15 cellular contexts compared by ENCODE assay signal in the genomic region with DNA sequence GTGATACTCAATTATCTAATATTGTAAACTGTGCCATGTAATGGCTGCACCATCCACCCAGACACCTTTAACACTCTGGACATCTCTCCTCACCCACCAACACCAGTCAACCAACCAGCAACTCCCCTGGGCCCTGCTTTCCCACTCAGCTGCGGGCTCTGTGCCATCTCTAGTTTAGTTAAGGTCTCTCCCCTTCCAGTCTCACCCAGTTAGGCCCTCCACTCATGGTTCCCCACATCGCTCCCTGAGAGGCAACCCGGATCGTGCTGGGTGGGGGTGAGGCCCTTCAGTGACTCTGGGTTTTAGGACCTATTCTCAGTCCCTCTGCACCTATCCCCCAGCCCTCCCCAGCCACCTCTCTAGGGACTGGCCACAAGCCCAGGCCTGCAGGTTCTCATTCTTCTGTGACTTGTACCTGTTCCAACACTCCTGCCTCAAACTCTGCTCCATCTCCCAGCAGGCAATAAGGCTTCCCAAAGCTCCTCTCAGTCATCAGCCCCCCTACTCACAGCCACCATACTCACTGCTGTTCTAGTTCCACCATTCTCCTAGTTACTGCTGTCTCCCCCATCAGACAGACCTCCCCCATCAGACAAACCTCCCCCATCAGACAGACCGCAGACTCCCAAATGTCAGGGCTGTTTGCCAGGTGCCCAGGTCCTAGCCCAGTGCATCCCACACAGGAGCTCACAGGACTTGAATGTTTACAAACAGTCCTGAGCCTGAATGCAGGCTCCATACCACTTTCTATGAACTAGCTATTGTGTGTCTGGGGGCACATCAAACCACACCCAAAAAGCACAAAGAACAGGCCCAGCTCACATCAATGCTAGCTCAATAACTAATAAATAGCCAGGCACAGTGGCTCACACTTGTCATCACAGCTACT. TPM values are rescaled to one million over a fixed set of nuclear protein-coding genes. Genes with fewer than 3 reads are reported as not detected.
DNase-seq lines count a peak whose midpoint lies in the region; ATAC-seq and TF ChIP-seq lines count a peak whose summit lies in the region.
"Had no signal": no experiment of that assay in that cellular context is flagged by ENCODE, and none has a peak within 500 bp of the region (broad histone marks: within the 10 kb centered on the region; RNA-seq: fewer than 3 reads in every experiment).

No MANE protein-coding gene starts in this region.

- H3K36me3 ChIP-seq in subcutaneous abdominal adipose tissue (ENCODE audit: control insufficient read depth in 5 of 5, insufficient read depth in 5 of 5, low read length in 5 of 5) (peaks cover 0 to 31% (median 15%) of the 10 kb centered on the region in 5 donors), WERI-Rb-1 (no peaks in the 10 kb centered on the region), tibial nerve (peaks cover 0 to 45% (median 0%) of the 10 kb centered on the region in 3 donors)

- WGBS in tibial nerve, 2 donors: 91% methylated on average over 5 of the region's 5 CpGs

- intact Hi-C loops in dorsolateral prefrontal cortex (cut with DNase I): no loop called here

- TF ChIP-seq EP300 in tibial nerve (IDR thresholded peaks at IDR 0.05): no peak

- TF ChIP-seq CTCF in dorsolateral prefrontal cortex (IDR thresholded peaks at IDR 0.05 in 54 of 56, conservative IDR thresholded peaks at IDR 0.05 in 2 of 56; ENCODE audit: low read depth in 1 of 56, partially characterized antibody in 56 of 56) (no peak), WERI-Rb-1 (IDR thresholded peaks at IDR 0.05; ENCODE audit: low read depth, low read length) (no peak), tibial nerve (IDR thresholded peaks at IDR 0.05) (no peak)

- no peaks in the 10 kb centered on the region for H3K27me3 ChIP-seq in dorsolateral prefrontal cortex
- H3K27me3 ChIP-seq in subcutaneous abdominal adipose tissue (ENCODE audit: control insufficient read depth in 5 of 5, insufficient read depth in 4 of 5, low read length in 5 of 5): no peaks in the 10 kb centered on the region
- H3K27me3 ChIP-seq in WERI-Rb-1 (ENCODE audit: insufficient read depth, low read depth, severe bottlenecking): no peaks in the 10 kb centered on the region
- H3K27me3 ChIP-seq in tibial nerve: no peaks in the 10 kb centered on the region

- peaks cover 3 to 64% (median 56%) of the 10 kb centered on the region in 5 donors for H3K4me1 ChIP-seq in subcutaneous abdominal adipose tissue (ENCODE audit: control insufficient read depth in 5 of 5, insufficient read depth in 5 of 5, low read length in 5 of 5)
- H3K4me1 ChIP-seq in tibial nerve: peaks cover 0 to 50% (median 28%) of the 10 kb centered on the region in 4 donors

- no peaks in the 10 kb centered on the region for H3K9me3 Mint-ChIP-seq in activated T-cell treated with anti-CD3 and anti-CD28 coated beads, Interleukin-2, amount 50 U/mL, for 24 hours
- H3K9me3 Mint-ChIP-seq in activated T-cell treated with anti-CD3 and anti-CD28 coated beads, Interleukin-2, amount 50 U/mL, for 4 hours: no peaks in the 10 kb centered on the region

- H3K27ac ChIP-seq in dorsolateral prefrontal cortex (peak overlapping the region in 40 of 59 donors; percentile 7 to 100 (median 97)), subcutaneous abdominal adipose tissue (ENCODE audit: low read depth, low read length) (peak overlapping the region; percentile 11), WERI-Rb-1 (no peak overlapping the region), tibial nerve (peak overlapping the region in 2 of 4 donors; percentile 96 to 97)

- peak overlapping the region; percentile 14 for H3K27ac Mint-ChIP-seq in activated T-cell treated with anti-CD3 and anti-CD28 coated beads, Interleukin-2, amount 50 U/mL, for 24 hours

- H3K9me3 ChIP-seq in subcutaneous abdominal adipose tissue (ENCODE audit: control insufficient read depth in 5 of 5, low read length in 5 of 5): no peaks in the 10 kb centered on the region
- H3K9me3 ChIP-seq in WERI-Rb-1 (ENCODE audit: severe bottlenecking): no peaks in the 10 kb centered on the region
- no peaks in the 10 kb centered on the region for H3K9me3 ChIP-seq in tibial nerve

- H3K4me1 Mint-ChIP-seq in activated T-cell treated with anti-CD3 and anti-CD28 coated beads, Interleukin-2, amount 50 U/mL, for 24 hours (ENCODE audit: low read depth): peaks cover 50% of the 10 kb centered on the region
- H3K4me1 Mint-ChIP-seq in activated T-cell treated with anti-CD3 and anti-CD28 coated beads, Interleukin-2, amount 50 U/mL, for 4 hours (ENCODE audit: low read depth): peaks cover 38% of the 10 kb centered on the region

- H3K4me3 Mint-ChIP-seq in activated T-cell treated with anti-CD3 and anti-CD28 coated beads, Interleukin-2, amount 50 U/mL, for 24 hours: no peak overlapping the region
- no peak overlapping the region for H3K4me3 Mint-ChIP-seq in activated T-cell treated with anti-CD3 and anti-CD28 coated beads, Interleukin-2, amount 50 U/mL, for 4 hours

- H3K9ac ChIP-seq in subcutaneous abdominal adipose tissue (ENCODE audit: low read length in 5 of 5): no peak overlapping the region

- no peak for DNase-seq in activated T-cell treated with anti-CD3 and anti-CD28 coated beads, Interleukin-2, amount 50 U/mL, for 24 hours
- no peak for DNase-seq in activated T-cell treated with anti-CD3 and anti-CD28 coated beads, Interleukin-2, amount 50 U/mL, for 4 hours
- DNase-seq in NCI-H1092 (lab: John Stamatoyannopoulos, UW): peak; percentile 51
- DNase-seq in dorsolateral prefrontal cortex: no peak
- DNase-seq in WERI-Rb-1: no peak
- no peak for DNase-seq in DMS53 (lab: John Stamatoyannopoulos, UW)
- no peak for DNase-seq in tibial nerve (ENCODE audit: low spot score in 2 of 2)
- DNase-seq: aorta, foreskin melanocyte, midbrain, NCI-H1417 treated with DMSO at 0.1 percent for 48 hours, NCI-H82 had no signal

- H3K4me3 ChIP-seq in dorsolateral prefrontal cortex (no peak overlapping the region), subcutaneous abdominal adipose tissue (ENCODE audit: low read depth in 1 of 5, low read length in 5 of 5) (no peak overlapping the region), WERI-Rb-1 (ENCODE audit: low read depth, low read length) (no peak overlapping the region), tibial nerve (no peak overlapping the region)

- peaks cover under 1% of the 10 kb centered on the region for H3K36me3 Mint-ChIP-seq in activated T-cell treated with anti-CD3 and anti-CD28 coated beads, Interleukin-2, amount 50 U/mL, for 24 hours (ENCODE audit: low read depth)
- no peaks in the 10 kb centered on the region for H3K36me3 Mint-ChIP-seq in activated T-cell treated with anti-CD3 and anti-CD28 coated beads, Interleukin-2, amount 50 U/mL, for 4 hours (ENCODE audit: insufficient read depth)

- no peak for TF ChIP-seq POLR2A in tibial nerve (IDR thresholded peaks at IDR 0.05)

- no peak for ATAC-seq in activated T-cell treated with anti-CD3 and anti-CD28 coated beads, Interleukin-2, amount 50 U/mL, for 4 hours
- ATAC-seq: Right ventricle myocardium inferior had no signal

- no peaks in the 10 kb centered on the region for H3K27me3 Mint-ChIP-seq in activated T-cell treated with anti-CD3 and anti-CD28 coated beads, Interleukin-2, amount 50 U/mL, for 24 hours
- H3K27me3 Mint-ChIP-seq in activated T-cell treated with anti-CD3 and anti-CD28 coated beads, Interleukin-2, amount 50 U/mL, for 4 hours (ENCODE audit: low read depth): no peaks in the 10 kb centered on the region

RNA-seq across cellular contexts. Expression of a gene that starts 2.6 kb away (rescaled TPM):
- 1 to 10 TPM; 3.6 to 4.6 (median 3.8) TPM for total RNA-seq in activated T-cell treated with anti-CD3 and anti-CD28 coated beads, Interleukin-2, amount 50 U/mL, for 4 hours
- 10 to 100 TPM; 39.7 to 71.2 (median 51.5) TPM for total RNA-seq in dorsolateral prefrontal cortex
- 10 to 100 TPM; 42.3 to 81.8 (median 64.7) TPM for total RNA-seq in tibial nerve

RNA-seq across cellular contexts. Expression of a gene that starts 5.0 kb away (rescaled TPM):
- total RNA-seq in activated T-cell treated with anti-CD3 and anti-CD28 coated beads, Interleukin-2, amount 50 U/mL, for 4 hours: 10 to 100 TPM; 52.4 to 63.6 (median 53.2) TPM
- total RNA-seq in dorsolateral prefrontal cortex (10 to 100 TPM in 119 of 120 experiments, 1 to 10 TPM in 1; 9.9 to 33.4 (median 19.9) TPM), tibial nerve (10 to 100 TPM; 31.8 to 75.4 (median 35.6) TPM)

RNA-seq across cellular contexts. Expression of a gene that starts 18.9 kb away (rescaled TPM):
- total RNA-seq in activated T-cell treated with anti-CD3 and anti-CD28 coated beads, Interleukin-2, amount 50 U/mL, for 4 hours: 1 to 10 TPM; 1.4 to 3.1 (median 2.3) TPM
- total RNA-seq in dorsolateral prefrontal cortex (10 to 100 TPM in 61 of 120 experiments, 1 to 10 TPM in 59; 5.4 to 19.5 (median 10.1) TPM), tibial nerve (1 to 10 TPM in 3 of 4 donors, not detected in 1; 2.0 to 5.1 (median 2.1) TPM)

RNA-seq across cellular contexts. Expression of a gene that starts 31.9 kb away (rescaled TPM):
- not detected for total RNA-seq in activated T-cell treated with anti-CD3 and anti-CD28 coated beads, Interleukin-2, amount 50 U/mL, for 4 hours
- total RNA-seq in dorsolateral prefrontal cortex (1 to 10 TPM in 52 of 120 experiments, under 1 TPM in 37, not detected in 31; 0.43 to 5.1 (median 1.1) TPM), tibial nerve (not detected)
- total RNA-seq: pulmonary artery endothelial cell had no signal

RNA-seq across cellular contexts. Expression of a gene that starts 57.2 kb away (rescaled TPM):
- total RNA-seq in activated T-cell treated with anti-CD3 and anti-CD28 coated beads, Interleukin-2, amount 50 U/mL, for 4 hours: 10 to 100 TPM; 49.3 to 53.0 (median 51.4) TPM
- 10 to 100 TPM in 26 of 120 experiments, 1 to 10 TPM in 94; 3.4 to 15.7 (median 7.1) TPM for total RNA-seq in dorsolateral prefrontal cortex
- total RNA-seq in tibial nerve: 10 to 100 TPM; 19.3 to 43.9 (median 38.5) TPM

Comparison
In these comparisons a context has a peak if more than half of its experiments do, and no peak if none do; other contexts are left out.
1. RNA of a gene that starts 2.6 kb away (total RNA-seq): 42.3 to 81.8 TPM in tibial nerve and 39.7 to 71.2 TPM in dorsolateral prefrontal cortex; 3.6 to 4.6 TPM in activated T-cell treated with anti-CD3 and anti-CD28 coated beads, Interleukin-2, amount 50 U/mL, for 4 hours; every median in the first group is over 4 times any median in the second.